Comparison of ENCODE assay signal across 9 cellular contexts in the genomic region with DNA sequence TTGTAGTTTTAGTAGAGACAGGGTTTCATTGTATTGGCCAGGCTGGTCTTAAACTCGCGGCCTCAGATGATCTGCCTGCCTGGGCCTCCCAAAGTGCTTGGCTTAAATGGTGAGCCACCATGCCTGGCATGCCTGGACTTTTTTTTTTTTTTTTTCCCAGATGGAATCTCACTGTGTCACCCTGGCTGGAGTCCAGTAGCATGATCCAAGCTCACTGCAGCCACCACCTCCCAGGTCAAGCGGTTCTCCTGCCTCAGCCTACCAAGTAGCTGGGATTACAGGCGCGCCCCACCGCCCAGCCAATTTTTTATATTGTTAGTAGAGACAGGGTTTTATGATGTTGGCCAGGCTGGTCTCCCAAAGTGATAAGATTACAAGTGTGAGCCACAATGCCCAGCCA. TPM values are rescaled to one million over a fixed set of nuclear protein-coding genes. Genes with fewer than 3 reads are reported as not detected.
DNase-seq lines count a peak whose midpoint lies in the region; ATAC-seq and TF ChIP-seq lines count a peak whose summit lies in the region.
"Had no signal": no experiment of that assay in that cellular context is flagged by ENCODE, and none has a peak within 500 bp of the region (broad histone marks: within the 10 kb centered on the region; RNA-seq: fewer than 3 reads in every experiment).

No MANE protein-coding gene starts in this region.

- no peak overlapping the region for H2AK5ac ChIP-seq in trophoblast cell (ENCODE audit: low read length)

- H3K23ac ChIP-seq in trophoblast cell (ENCODE audit: low read length): no peak overlapping the region

- no TSS peak for BruUV-seq in Calu3 (replicated peaks; lab: Mats Ljungman, UMichigan)
- no TSS peak for BruUV-seq in PC-3 (replicated peaks; lab: Mats Ljungman, UMichigan)

- H3K4me3 Mint-ChIP-seq in Calu3 (ENCODE audit: low read depth, unreplicated experiment): no peak overlapping the region

- no peaks in the 10 kb centered on the region for H3K9me2 ChIP-seq in PC-3 (replicated peaks; ENCODE audit: low read length)

- no peaks in the 10 kb centered on the region for H3K27me3 Mint-ChIP-seq in Calu3 (ENCODE audit: unreplicated experiment)

- H3K36me3 Mint-ChIP-seq in Calu3 (ENCODE audit: insufficient read depth, unreplicated experiment): peaks cover 10% of the 10 kb centered on the region

- no peak overlapping the region for H4K8ac ChIP-seq in trophoblast cell (ENCODE audit: low read depth, low read length)

- POLR2A ChIA-PET in PC-3 (lab: Charles Lee; ENCODE audit: unreplicated experiment): no interaction called here

- no peaks in the 10 kb centered on the region for H3K9me3 ChIP-seq in PC-3 (ENCODE audit: low read length)
- H3K9me3 ChIP-seq in esophagus muscularis mucosa: no peaks in the 10 kb centered on the region
- H3K9me3 ChIP-seq in trophoblast cell (ENCODE audit: insufficient read depth, low read depth, low read length): no peaks in the 10 kb centered on the region

- H2AFZ ChIP-seq in PC-3 (ENCODE audit: low read length) (no peak overlapping the region), trophoblast cell (ENCODE audit: insufficient read depth, low read length, poor library complexity) (no peak overlapping the region)

- no peak for TF ChIP-seq EP300 in esophagus muscularis mucosa (IDR thresholded peaks at IDR 0.05)

- DNase-seq in Calu3 (no peak), PC-3 (peak; percentile 38), esophagus muscularis mucosa (ENCODE audit: extremely low spot score) (no peak), trophoblast cell (peak; percentile 88 to 94), NCI-H82 (lab: John Stamatoyannopoulos, UW) (no peak), sciatic nerve (ENCODE audit: low spot score) (no peak), NCI-H774 (lab: John Stamatoyannopoulos, UW) (no peak)
- DNase-seq: activated T-cell treated with anti-CD3 and anti-CD28 coated beads for 4 hours had no signal

- peaks cover 6% of the 10 kb centered on the region for H3K79me1 ChIP-seq in trophoblast cell (ENCODE audit: low read length)

- H3K36me3 ChIP-seq in PC-3 (ENCODE audit: low read depth, low read length): peaks cover 6% of the 10 kb centered on the region; the same call in 1 of the 2 replicates
- H3K36me3 ChIP-seq in esophagus muscularis mucosa: peaks cover 0 to 14% (median 4%) of the 10 kb centered on the region in 4 donors
- peaks cover 9 to 13% of the 10 kb centered on the region in 2 experiments for H3K36me3 ChIP-seq in trophoblast cell (ENCODE audit: control insufficient read depth in 1 of 2, insufficient read depth in 2 of 2, low read length in 2 of 2)

- no peak overlapping the region for H4K12ac ChIP-seq in trophoblast cell (ENCODE audit: low read depth, low read length)

- peaks cover 30% of the 10 kb centered on the region for H4K20me1 ChIP-seq in PC-3 (ENCODE audit: low read length)

- 88% methylated on average over 6 of the region's 6 CpGs for WGBS in esophagus muscularis mucosa
- no CpG with 5 or more reads among the region's 6 CpGs for WGBS in trophoblast cell (ENCODE audit: extremely low coverage, insufficient coverage, insufficient read length)

- H3K4me2 ChIP-seq in PC-3 (ENCODE audit: low read length) (no peak overlapping the region), trophoblast cell (ENCODE audit: low read length) (no peak overlapping the region)

- peaks cover 99% of the 10 kb centered on the region for H3K79me2 ChIP-seq in PC-3 (ENCODE audit: low read length)
- H3K79me2 ChIP-seq in trophoblast cell (ENCODE audit: control insufficient read depth, insufficient read depth, low read length, poor library complexity): peaks cover 22% of the 10 kb centered on the region

- TF ChIP-seq POLR2A in esophagus muscularis mucosa (IDR thresholded peaks at IDR 0.05; ENCODE audit: low read depth): no peak

- no peaks in the 10 kb centered on the region for H3K9me3 Mint-ChIP-seq in Calu3 (ENCODE audit: low read depth, unreplicated experiment)

- H3K27ac ChIP-seq in PC-3 (ENCODE audit: low read length): no peak overlapping the region
- H3K27ac ChIP-seq in esophagus muscularis mucosa (replicated peaks in 1 of 4): peak overlapping the region; percentile 3 to 65 (median 37)
- H3K27ac ChIP-seq in trophoblast cell (ENCODE audit: low read depth, low read length): peak overlapping the region; percentile 48

- H3F3A ChIP-seq in PC-3 (ENCODE audit: low read length, unreplicated experiment): no peaks in the 10 kb centered on the region

- CTCF ChIA-PET in Calu3 (lab: Charles Lee): interaction anchor here (0.7 kb wide), 1 partner anchor 35 kb away, joined by 4 read pairs; no protein-coding TSS in a partner anchor
- CTCF ChIA-PET in PC-3 (lab: Charles Lee): no interaction called here

- H4K91ac ChIP-seq in trophoblast cell (ENCODE audit: low read depth, low read length): peak overlapping the region; percentile 14

- no peak overlapping the region for H3K18ac ChIP-seq in trophoblast cell (ENCODE audit: low read length)

- H3K9ac ChIP-seq in PC-3 (ENCODE audit: low read length) (no peak overlapping the region), trophoblast cell (ENCODE audit: low read length) (no peak overlapping the region)

- H3K4me1 ChIP-seq in PC-3 (ENCODE audit: insufficient read depth, low read length) (no peaks in the 10 kb centered on the region), esophagus muscularis mucosa (peaks cover 25 to 56% (median 48%) of the 10 kb centered on the region in 4 donors), trophoblast cell (ENCODE audit: control insufficient read depth in 1 of 2, insufficient read depth in 2 of 2, low read length in 2 of 2) (peaks cover 12 to 14% of the 10 kb centered on the region in 2 experiments)

- H3K14ac ChIP-seq in trophoblast cell (ENCODE audit: low read length): no peak overlapping the region

- peaks cover 16% of the 10 kb centered on the region for H3K4me1 Mint-ChIP-seq in Calu3 (ENCODE audit: low read depth, unreplicated experiment)

- no peaks in the 10 kb centered on the region for H3K27me3 ChIP-seq in PC-3 (ENCODE audit: low read length)
- no peaks in the 10 kb centered on the region for H3K27me3 ChIP-seq in esophagus muscularis mucosa
- no peaks in the 10 kb centered on the region for H3K27me3 ChIP-seq in trophoblast cell (ENCODE audit: insufficient read depth, low read length)

- H3K27ac Mint-ChIP-seq in Calu3 (ENCODE audit: unreplicated experiment): peak overlapping the region; percentile 26

- H3K4me3 ChIP-seq in PC-3 (ENCODE audit: low read length) (no peak overlapping the region), esophagus muscularis mucosa (no peak overlapping the region), trophoblast cell (ENCODE audit: low read depth, low read length) (no peak overlapping the region)

- no peak overlapping the region for H2BK12ac ChIP-seq in trophoblast cell (ENCODE audit: low read length)

- peak overlapping the region; percentile 86 for H3K4ac ChIP-seq in trophoblast cell (ENCODE audit: low read depth, low read length)

- TF ChIP-seq CTCF in Calu3 (IDR thresholded peaks at IDR 0.05; ENCODE audit: unreplicated experiment) (no peak), PC-3 (conservative IDR thresholded peaks at IDR 0.05; ENCODE audit: low read depth, low read length) (no peak), esophagus muscularis mucosa (IDR thresholded peaks at IDR 0.05) (no peak)

- peak overlapping the region; percentile 49 for H2BK5ac ChIP-seq in trophoblast cell (ENCODE audit: low read depth, low read length, poor library complexity)

- peak overlapping the region; percentile 33 for H2BK120ac ChIP-seq in trophoblast cell (ENCODE audit: insufficient read depth, low read length, poor library complexity)

- intact Hi-C loops in Calu3 (cut with micrococcal nuclease; ENCODE audit: unreplicated experiment): no loop called here
- intact Hi-C loops in PC-3 (cut with micrococcal nuclease): no loop called here
- intact Hi-C loops in esophagus muscularis mucosa (cut with DNase I): no loop called here
- intact Hi-C loops in sciatic nerve (cut with DNase I): no loop called here

- ATAC-seq in PC-3 (peak; percentile 37), HG02763 (IDR thresholded peaks at IDR 0.05; ENCODE audit: unreplicated experiment) (no peak), sciatic nerve (no peak)

RNA-seq across cellular contexts. Expression of a gene that starts 8.4 kb away (rescaled TPM):
- 66.9 and 77.7 TPM in 2 replicates for total RNA-seq in Calu3 (2022)
- 30.1 and 38.9 TPM in 2 replicates for total RNA-seq in PC-3 (2014; rRNA removed)
- 10 to 100 TPM; 31.7 to 41.5 (median 34.3) TPM for total RNA-seq in esophagus muscularis mucosa
- 243 and 250 TPM in 2 replicates for polyA plus RNA-seq in trophoblast cell (2013)
- 51.0 TPM for total RNA-seq in sciatic nerve

Comparison
In these comparisons a context has a peak if more than half of its experiments do, and no peak if none do; other contexts are left out.
1. DNase-seq: peak in PC-3 (single experiment) and trophoblast cell (2 of 2); none in Calu3 (single experiment), esophagus muscularis mucosa (single experiment), NCI-H82 (single experiment), sciatic nerve (single experiment) and NCI-H774 (single experiment).